10 cellular contexts compared by ENCODE assay signal in the genomic region with DNA sequence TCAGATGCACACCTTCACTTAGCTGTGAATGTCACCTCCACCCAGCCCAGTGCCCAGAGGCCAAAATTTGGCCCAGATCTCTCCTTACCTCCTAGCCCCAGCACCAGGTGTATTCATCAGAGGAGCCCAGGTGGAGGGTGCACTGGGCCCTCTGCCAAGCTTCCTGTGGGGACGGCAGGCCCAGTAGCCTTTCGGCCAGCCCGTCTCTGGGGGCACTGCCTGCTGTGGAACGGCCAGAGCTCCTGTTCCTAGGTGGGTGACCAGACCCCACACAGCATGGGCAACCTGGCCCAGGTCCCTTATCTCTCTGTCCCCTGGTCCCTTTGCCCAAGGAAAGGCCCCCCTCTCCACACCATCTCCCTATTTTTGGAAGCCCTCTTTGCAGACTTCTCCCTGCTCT.
A peak's percentile ranks its signal among the peaks of the same experiment; 100 is the strongest.
DNase-seq lines count a peak whose midpoint lies in the region; TF ChIP-seq lines count a peak whose summit lies in the region.
"Had no signal": no experiment of that assay in that cellular context is flagged by ENCODE, and none has a peak within 500 bp of the region (broad histone marks: within the 10 kb centered on the region; RNA-seq: fewer than 3 reads in every experiment).

No MANE protein-coding gene starts in this region.

- no peak overlapping the region for H3T11ph ChIP-seq in H9 (ENCODE audit: low read length)

- intact Hi-C loops in sigmoid colon (cut with DNase I) = loop anchor here (5.0 kb wide), 1 partner anchor 119 kb away; a partner anchor contains a TSS

- no peaks in the 10 kb centered on the region for H3K9me3 Mint-ChIP-seq in H9

- H3K14ac ChIP-seq in H9 (ENCODE audit: insufficient read depth, low read length) = no peak overlapping the region

- DNase-seq in HuH-7.5 (ENCODE audit: low spot score) (peak; percentile 4), fibroblast of lung (ENCODE audit: low read depth in 2 of 2) (no peak), sigmoid colon (no peak), H9 (no peak), iPS-NIHi7 (ENCODE audit: extremely low spot score) (no peak), NK-92 (lab: John Stamatoyannopoulos, UW; ENCODE audit: unreplicated experiment) (no peak), germinal center (ENCODE audit: low spot score) (no peak)
- DNase-seq: SHP77 treated with DMSO at 0.1 percent for 48 hours had no signal

- peaks cover 6 to 76% (median 24%) of the 10 kb centered on the region in 3 experiments for H3K36me3 Mint-ChIP-seq in H9 (ENCODE audit: insufficient read depth in 1 of 3, low read depth in 3 of 3)

- H3K27ac ChIP-seq in BLaER1 = peak overlapping the region; percentile 70; the same call in 1 of the 2 replicates
- H3K27ac ChIP-seq in fibroblast of lung (ENCODE audit: insufficient read depth, low read length) = peak overlapping the region; percentile 67
- peak overlapping the region; percentile 74 to 87 (median 80) for H3K27ac ChIP-seq in sigmoid colon
- H3K27ac ChIP-seq in H9 (ENCODE audit: insufficient read length, low read depth, low read length) = no peak overlapping the region
- H3K27ac ChIP-seq: VCaP had no signal

- no peak overlapping the region for H2BK5ac ChIP-seq in H9 (ENCODE audit: insufficient read length, low read length)

- H3K4me1 ChIP-seq in BLaER1 = peaks cover 28% of the 10 kb centered on the region
- H3K4me1 ChIP-seq in fibroblast of lung (ENCODE audit: control insufficient read depth, extremely low read depth, insufficient read depth, low read length) = peaks cover 58% of the 10 kb centered on the region
- peaks cover 0 to 72% (median 61%) of the 10 kb centered on the region in 4 donors for H3K4me1 ChIP-seq in sigmoid colon
- H3K4me1 ChIP-seq in H9 (ENCODE audit: insufficient read depth, low read length) = no peaks in the 10 kb centered on the region

- TF ChIP-seq CTCF in fibroblast of lung (conservative IDR thresholded peaks at IDR 0.05 in 1 of 2, IDR thresholded peaks at IDR 0.05 in 1 of 2; ENCODE audit: low read depth in 1 of 2, low read length in 2 of 2) (no peak), sigmoid colon (IDR thresholded peaks at IDR 0.05) (no peak), H9 (conservative IDR thresholded peaks at IDR 0.05) (no peak)

- H2BK20ac ChIP-seq in H9 (ENCODE audit: low read depth, low read length, poor library complexity, severe bottlenecking) = no peak overlapping the region

- no peak overlapping the region for H3K4ac ChIP-seq in H9 (ENCODE audit: low read depth, low read length)

- H3K23me2 ChIP-seq in H9 (ENCODE audit: insufficient read length, low read depth, low read length, poor library complexity, severe bottlenecking) = no peaks in the 10 kb centered on the region

- no peak for TF ChIP-seq EP300 in sigmoid colon (IDR thresholded peaks at IDR 0.05)

- H4K5ac ChIP-seq in H9 (ENCODE audit: insufficient read length, low read depth, low read length) = no peak overlapping the region

- no peak overlapping the region for H4K91ac ChIP-seq in H9 (ENCODE audit: insufficient read length, low read depth, low read length)

- H3K79me2 ChIP-seq in fibroblast of lung (ENCODE audit: control insufficient read depth, insufficient read depth, low read length) (peaks cover 23% of the 10 kb centered on the region), H9 (ENCODE audit: insufficient read depth, low read length) (no peaks in the 10 kb centered on the region)

- H4K20me1 ChIP-seq in BLaER1 (peaks cover 16% of the 10 kb centered on the region), fibroblast of lung (ENCODE audit: control insufficient read depth, extremely low read depth, insufficient read depth, low read length) (no peaks in the 10 kb centered on the region), H9 (ENCODE audit: control insufficient read depth, insufficient read depth, insufficient read length) (no peaks in the 10 kb centered on the region)

- H3K4me2 ChIP-seq in BLaER1 (peak overlapping the region; percentile 60), fibroblast of lung (ENCODE audit: extremely low read depth, insufficient read depth, low read length) (no peak overlapping the region), H9 (ENCODE audit: insufficient read depth, insufficient read length, low read length) (no peak overlapping the region)

- no peak overlapping the region for H2BK12ac ChIP-seq in H9 (ENCODE audit: insufficient read length, low read depth, low read length)

- H3K36me3 ChIP-seq in BLaER1 (peaks cover 98% of the 10 kb centered on the region), fibroblast of lung (ENCODE audit: control insufficient read depth, insufficient read depth, low read length) (peaks cover 54% of the 10 kb centered on the region), sigmoid colon (peaks cover 0 to 19% (median 8%) of the 10 kb centered on the region in 4 donors)

- H4K8ac ChIP-seq in H9 (replicated peaks; ENCODE audit: insufficient read length, low read depth, low read length) = no peak overlapping the region

- H2BK15ac ChIP-seq in H9 (ENCODE audit: low read depth, low read length) = no peak overlapping the region

- H3K4me3 Mint-ChIP-seq in H9 = no peak overlapping the region

- no peak overlapping the region for H2BK120ac ChIP-seq in H9 (ENCODE audit: low read depth, low read length, poor library complexity, severe bottlenecking)

- H3K27me3 Mint-ChIP-seq in H9 (ENCODE audit: low read depth) = no peaks in the 10 kb centered on the region

- TF ChIP-seq POLR2A in sigmoid colon (IDR thresholded peaks at IDR 0.05) = no peak

- no peaks in the 10 kb centered on the region for H3K79me1 ChIP-seq in H9 (ENCODE audit: insufficient read depth, low read depth, low read length, poor library complexity, severe bottlenecking)

- peaks cover 6 to 8% of the 10 kb centered on the region in 2 experiments; a peak in 2 of 4 replicates for H3K4me1 Mint-ChIP-seq in H9

- H2AFZ ChIP-seq in fibroblast of lung (ENCODE audit: low read length) = no peak overlapping the region
- H2AFZ ChIP-seq in H9 (ENCODE audit: low read length) = no peak overlapping the region

- H3K27ac Mint-ChIP-seq in H9 = no peak overlapping the region

- H3K18ac ChIP-seq in H9 (ENCODE audit: insufficient read length, low read depth, low read length) = no peak overlapping the region

- WGBS in sigmoid colon, 2 donors = 89 to 91% methylated on average over 4 of the region's 4 CpGs
- WGBS in H9 (ENCODE audit: extremely low coverage, insufficient read length, low lambda C conversion rate) = no CpG with 5 or more reads among the region's 4 CpGs

- H3K56ac ChIP-seq in H9 (ENCODE audit: insufficient read length, low read depth, low read length) = no peak overlapping the region

- H3K9me3 ChIP-seq in BLaER1 = no peaks in the 10 kb centered on the region
- H3K9me3 ChIP-seq in fibroblast of lung (ENCODE audit: control insufficient read depth, insufficient read depth, low read depth, low read length) = no peaks in the 10 kb centered on the region
- H3K9me3 ChIP-seq in sigmoid colon = no peaks in the 10 kb centered on the region
- H3K9me3 ChIP-seq in H9 (ENCODE audit: control insufficient read depth, low read depth, low read length) = no peaks in the 10 kb centered on the region

- H2AK5ac ChIP-seq in H9 (ENCODE audit: insufficient read length, low read length) = no peak overlapping the region

- H3K9ac ChIP-seq in BLaER1 = no peak overlapping the region
- no peak overlapping the region for H3K9ac ChIP-seq in fibroblast of lung (ENCODE audit: insufficient read depth, low read length)
- no peak overlapping the region for H3K9ac ChIP-seq in H9 (ENCODE audit: extremely low read depth, insufficient read length, low read length)

- no peak overlapping the region for H3K23ac ChIP-seq in H9 (ENCODE audit: insufficient read length, low read depth, low read length)

- H3K4me3 ChIP-seq in BLaER1 (no peak overlapping the region), fibroblast of lung (replicated peaks in 1 of 4; ENCODE audit: control extremely low read depth in 1 of 4, insufficient read depth in 1 of 4, low read depth in 3 of 4, low read length in 4 of 4) (no peak overlapping the region), sigmoid colon (no peak overlapping the region)

- H3K27me3 ChIP-seq in BLaER1 (no peaks in the 10 kb centered on the region), fibroblast of lung (ENCODE audit: control insufficient read depth, insufficient read depth, low read length) (no peaks in the 10 kb centered on the region), sigmoid colon (no peaks in the 10 kb centered on the region), H9 (ENCODE audit: insufficient read depth, low read length) (no peaks in the 10 kb centered on the region)
